ENCODE assay signal across 17 cellular contexts in the genomic region with DNA sequence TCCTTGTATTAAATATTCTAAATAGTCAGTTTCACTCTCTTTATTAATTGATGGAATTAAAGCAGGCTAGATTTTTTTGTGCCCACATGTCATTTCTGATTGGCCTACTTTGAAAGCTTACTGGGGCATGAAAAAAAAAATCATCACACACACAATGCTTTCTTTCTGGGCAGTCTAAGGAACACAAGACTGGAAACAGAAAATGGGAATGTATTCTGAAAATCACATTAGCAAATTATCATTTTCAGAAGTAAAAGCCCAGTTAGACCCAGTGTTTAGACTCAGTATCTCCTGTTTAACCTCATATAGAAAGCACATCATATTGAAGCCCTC.
"Had no signal": no experiment of that assay in that cellular context is flagged by ENCODE, and none has a peak within 500 bp of the region (broad histone marks: within the 10 kb centered on the region; RNA-seq: fewer than 3 reads in every experiment).

No MANE protein-coding gene starts in this region.

- H3K4me3 Mint-ChIP-seq: activated CD4-positive, alpha-beta memory T cell treated with anti-CD3 and anti-CD28 coated beads for 36 hours; activated CD8-positive, alpha-beta memory T cell treated with anti-CD3 and anti-CD28 coated beads, Interleukin-2, amount 10 ng/mL, durations not matched to agents 7 days and 5 days; central memory CD8-positive, alpha-beta T cell; nephron; stimulated activated naive CD8-positive, alpha-beta T cell treated with anti-CD3 and anti-CD28 coated beads, Interleukin-15, amount 100 ng/mL, for 72 hours had no signal

- DNase-seq: activated CD4-positive, alpha-beta memory T cell treated with anti-CD3 and anti-CD28 coated beads for 36 hours; activated CD4-positive, alpha-beta T cell treated with anti-CD3 and anti-CD28 coated beads for 1 hour; activated CD8-positive, alpha-beta memory T cell treated with anti-CD3 and anti-CD28 coated beads, Interleukin-2, amount 10 ng/mL, durations not matched to agents 7 days and 5 days; activated effector memory CD4-positive, alpha-beta T cell treated with Interleukin-2 at 50 U/mL for 16 hours; activated naive CD4-positive, alpha-beta T cell treated with anti-CD3 and anti-CD28 coated beads, Interleukin-2, amount 50 U/mL, for 16 hours; activated T-cell treated with anti-CD3 and anti-CD28 coated beads, Interleukin-2, amount 50 U/mL, for 1 hour; body of pancreas; dermis blood vessel endothelial cell; erythroblast; left ventricle myocardium superior; mesenchymal stem cell; sigmoid colon; stimulated activated CD4-positive, alpha-beta T cell treated with anti-CD3 and anti-CD28 coated beads, Interleukin-1b, Interleukin-23, amount 100 ng/mL, for 48 hours; stimulated activated naive CD8-positive, alpha-beta T cell treated with anti-CD3 and anti-CD28 coated beads, Interleukin-15, amount 100 ng/mL, for 72 hours had no signal

- H3K27ac ChIP-seq: body of pancreas, sigmoid colon, thoracic aorta had no signal

- ATAC-seq: activated CD8-positive, alpha-beta memory T cell treated with anti-CD3 and anti-CD28 coated beads, Interleukin-2, amount 10 ng/mL, durations not matched to agents 7 days and 5 days; body of pancreas; left ventricle myocardium superior; stimulated activated naive CD8-positive, alpha-beta T cell treated with anti-CD3 and anti-CD28 coated beads, Interleukin-15, amount 100 ng/mL, for 72 hours had no signal

- H3K4me3 ChIP-seq: body of pancreas, sigmoid colon, thoracic aorta had no signal

- H3K27me3 ChIP-seq: body of pancreas, sigmoid colon had no signal

- H3K36me3 ChIP-seq: sigmoid colon, thoracic aorta had no signal

- H3K27me3 Mint-ChIP-seq: activated CD4-positive, alpha-beta memory T cell treated with anti-CD3 and anti-CD28 coated beads for 36 hours; activated CD8-positive, alpha-beta memory T cell treated with anti-CD3 and anti-CD28 coated beads, Interleukin-2, amount 10 ng/mL, durations not matched to agents 7 days and 5 days; central memory CD8-positive, alpha-beta T cell; stimulated activated naive CD8-positive, alpha-beta T cell treated with anti-CD3 and anti-CD28 coated beads, Interleukin-15, amount 100 ng/mL, for 72 hours had no signal

- H3K4me1 Mint-ChIP-seq: activated CD8-positive, alpha-beta memory T cell treated with anti-CD3 and anti-CD28 coated beads, Interleukin-2, amount 10 ng/mL, durations not matched to agents 7 days and 5 days; central memory CD8-positive, alpha-beta T cell; stimulated activated naive CD8-positive, alpha-beta T cell treated with anti-CD3 and anti-CD28 coated beads, Interleukin-15, amount 100 ng/mL, for 72 hours had no signal

- H3K9me3 Mint-ChIP-seq: activated CD4-positive, alpha-beta memory T cell treated with anti-CD3 and anti-CD28 coated beads for 36 hours; central memory CD8-positive, alpha-beta T cell; stimulated activated naive CD8-positive, alpha-beta T cell treated with anti-CD3 and anti-CD28 coated beads, Interleukin-15, amount 100 ng/mL, for 72 hours had no signal

- H3K9me3 ChIP-seq: body of pancreas, sigmoid colon, thoracic aorta had no signal

- H3K4me1 ChIP-seq: body of pancreas, sigmoid colon had no signal

- H3K36me3 Mint-ChIP-seq: activated CD4-positive, alpha-beta memory T cell treated with anti-CD3 and anti-CD28 coated beads for 36 hours; activated CD8-positive, alpha-beta memory T cell treated with anti-CD3 and anti-CD28 coated beads, Interleukin-2, amount 10 ng/mL, durations not matched to agents 7 days and 5 days had no signal

- H3K27ac Mint-ChIP-seq: activated CD4-positive, alpha-beta memory T cell treated with anti-CD3 and anti-CD28 coated beads for 36 hours; activated CD8-positive, alpha-beta memory T cell treated with anti-CD3 and anti-CD28 coated beads, Interleukin-2, amount 10 ng/mL, durations not matched to agents 7 days and 5 days; nephron; stimulated activated naive CD8-positive, alpha-beta T cell treated with anti-CD3 and anti-CD28 coated beads, Interleukin-15, amount 100 ng/mL, for 72 hours had no signal
